In genomic region chr12:99605-100004, GRCh38 we compare ENCODE assay signal across 17 cellular contexts. TPM values are rescaled to one million over a fixed set of nuclear protein-coding genes. Genes with fewer than 3 reads are reported as not detected.
A peak's percentile ranks its signal among the peaks of the same experiment; 100 is the strongest.
DNase-seq lines count a peak whose midpoint lies in the region; ATAC-seq, FAIRE-seq and TF ChIP-seq lines count a peak whose summit lies in the region.
"Had no signal": no experiment of that assay in that cellular context is flagged by ENCODE, and none has a peak within 500 bp of the region (broad histone marks: within the 10 kb centered on the region; RNA-seq: fewer than 3 reads in every experiment).

No MANE protein-coding gene starts in this region.

- H3K27me3 ChIP-seq in bronchial epithelial cell (ENCODE audit: control insufficient read depth, insufficient read depth, low read length) = peaks cover 3% of the 10 kb centered on the region
- H3K27me3 ChIP-seq: thyroid gland had no signal

- no peak overlapping the region for H3K4me2 ChIP-seq in OCI-LY7 (ENCODE audit: low read length)

- no peaks in the 10 kb centered on the region for H3K79me2 ChIP-seq in OCI-LY7 (ENCODE audit: insufficient read depth, low read depth, low read length)

- H3K27ac Mint-ChIP-seq in MCF 10A (ENCODE audit: low read depth, unreplicated experiment) = no peak overlapping the region
- H3K27ac Mint-ChIP-seq: activated naive CD8-positive, alpha-beta T cell treated with anti-CD3 and anti-CD28 coated beads, Interleukin-2, amount 10 ng/mL, durations not matched to agents 7 days and 5 days had no signal

- DNase-seq in T47D (ENCODE audit: low read depth in 1 of 2, low spot score in 1 of 2) = peak; percentile 46 to 62
- no peak for DNase-seq in MCF 10A (ENCODE audit: unreplicated experiment)
- no peak for DNase-seq in bronchial epithelial cell (ENCODE audit: low read depth)
- no peak for DNase-seq in left lobe of liver (ENCODE audit: low spot score)
- DNase-seq in OCI-LY7 (ENCODE audit: low spot score) = no peak
- DNase-seq in G401 (ENCODE audit: low spot score) = no peak
- DNase-seq: activated naive CD8-positive, alpha-beta T cell treated with anti-CD3 and anti-CD28 coated beads, Interleukin-2, amount 10 ng/mL, durations not matched to agents 7 days and 5 days; dermis blood vessel endothelial cell; foreskin melanocyte; left lung; NCI-H1436; Right ventricle myocardium superior had no signal

- no peaks in the 10 kb centered on the region for H3K4me1 Mint-ChIP-seq in MCF 10A (ENCODE audit: insufficient read depth, unreplicated experiment)

- POLR2A ChIA-PET in MCF 10A (lab: Yijun Ruan, JAX) (no interaction called here), OCI-LY7 (lab: Charles Lee) (no interaction called here)

- CTCF ChIA-PET in MCF 10A (lab: Yijun Ruan, JAX) (interaction anchor here (0.5 kb wide), 1 partner anchor 9 kb away, joined by 4 read pairs; no protein-coding TSS in a partner anchor), OCI-LY7 (lab: Charles Lee; ENCODE audit: unreplicated experiment) (no interaction called here)

- BruUV-seq in MCF 10A (replicated peaks; lab: Mats Ljungman, UMichigan) (no TSS peak), OCI-LY7 (replicated peaks; lab: Mats Ljungman, UMichigan) (no TSS peak)

- no peaks in the 10 kb centered on the region for H3K36me3 Mint-ChIP-seq in MCF 10A (ENCODE audit: insufficient read depth, unreplicated experiment)
- H3K36me3 Mint-ChIP-seq: activated naive CD8-positive, alpha-beta T cell treated with anti-CD3 and anti-CD28 coated beads, Interleukin-2, amount 10 ng/mL, durations not matched to agents 7 days and 5 days had no signal

- H2AFZ ChIP-seq in OCI-LY7 (ENCODE audit: low read length) = no peak overlapping the region

- H3K4me3 Mint-ChIP-seq in MCF 10A (ENCODE audit: unreplicated experiment) = no peak overlapping the region
- H3K4me3 Mint-ChIP-seq: activated naive CD8-positive, alpha-beta T cell treated with anti-CD3 and anti-CD28 coated beads, Interleukin-2, amount 10 ng/mL, durations not matched to agents 7 days and 5 days had no signal

- no peaks in the 10 kb centered on the region for H3K9me3 Mint-ChIP-seq in MCF 10A (ENCODE audit: unreplicated experiment)
- H3K9me3 Mint-ChIP-seq: activated naive CD8-positive, alpha-beta T cell treated with anti-CD3 and anti-CD28 coated beads, Interleukin-2, amount 10 ng/mL, durations not matched to agents 7 days and 5 days had no signal

- peaks cover 38% of the 10 kb centered on the region for H3K4me1 ChIP-seq in OCI-LY7 (ENCODE audit: insufficient read depth, low read length, poor library complexity, severe bottlenecking)
- H3K4me1 ChIP-seq: left lung had no signal

- H3K4me3 ChIP-seq in bronchial epithelial cell (ENCODE audit: low read depth, low read length) (no peak overlapping the region), OCI-LY7 (ENCODE audit: low read depth, low read length, poor library complexity, severe bottlenecking) (no peak overlapping the region)
- H3K4me3 ChIP-seq: left lung, thyroid gland had no signal

- H3K27ac ChIP-seq in OCI-LY7 (ENCODE audit: low read depth, low read length, poor library complexity, severe bottlenecking) = no peak overlapping the region
- H3K27ac ChIP-seq: left lung, neutrophil, thyroid gland had no signal

- in situ Hi-C loops in T47D (cut with HindIII; ENCODE audit: low pct_unique_long_range_greater_than_20kb, low sequenced_read_pairs) = no loop called here
- in situ Hi-C loops in G401 (cut with HindIII; ENCODE audit: low sequenced_read_pairs) = no loop called here

- H3K9me2 ChIP-seq in OCI-LY7 (ENCODE audit: insufficient read depth, low read length) = no peaks in the 10 kb centered on the region

- H3K36me3 ChIP-seq in bronchial epithelial cell (ENCODE audit: control insufficient read depth, insufficient read depth, low read length) (no peaks in the 10 kb centered on the region), OCI-LY7 (ENCODE audit: insufficient read depth, low read length) (no peaks in the 10 kb centered on the region)
- H3K36me3 ChIP-seq: left lung, neutrophil, thyroid gland had no signal

- peak; percentile 21 for ATAC-seq in left lobe of liver
- ATAC-seq in GM21723 (IDR thresholded peaks at IDR 0.05; ENCODE audit: unreplicated experiment) = no peak
- ATAC-seq in HG03025 (IDR thresholded peaks at IDR 0.05; ENCODE audit: low FRiP score, unreplicated experiment) = no peak
- ATAC-seq: left lung had no signal

- intact Hi-C loops in MCF 10A (cut with micrococcal nuclease) = no loop called here
- intact Hi-C loops in OCI-LY7 (cut with micrococcal nuclease; ENCODE audit: unreplicated experiment) = no loop called here

- H3K27me3 Mint-ChIP-seq in MCF 10A (ENCODE audit: insufficient read depth, unreplicated experiment) = peaks cover 77% of the 10 kb centered on the region

- H3K9me3 ChIP-seq in OCI-LY7 (ENCODE audit: low read length) = no peaks in the 10 kb centered on the region
- H3K9me3 ChIP-seq: left lung, neutrophil, thyroid gland had no signal

- no peak for TF ChIP-seq CTCF in MCF 10A (IDR thresholded peaks at IDR 0.05; ENCODE audit: unreplicated experiment)
- TF ChIP-seq CTCF in bronchial epithelial cell (IDR thresholded peaks at IDR 0.05; ENCODE audit: insufficient read depth, low read length, severe bottlenecking) = no peak
- no peak for TF ChIP-seq CTCF in OCI-LY7 (conservative IDR thresholded peaks at IDR 0.05; ENCODE audit: low read length)

- H4K20me1 ChIP-seq in OCI-LY7 (ENCODE audit: insufficient read depth, low read length) = no peaks in the 10 kb centered on the region

- FAIRE-seq in bronchial epithelial cell (lab: Jason Lieb, UNC) = peak; percentile 68
- FAIRE-seq: TTC549 had no signal

RNA-seq across cellular contexts. Expression of gene IQSEC3, which starts 33.0 kb away (rescaled TPM):
- total RNA-seq in MCF 10A (2022) (not detected in 2 replicates), bronchial epithelial cell (not detected in 2 replicates), left lobe of liver (0.70 TPM), OCI-LY7 (2022) (not detected in 2 replicates)
- total RNA-seq in OCI-LY7 (2014; rRNA removed; shearing (Covaris generic)) = 0.05 TPM in 1 of 2 replicates, not detected in the other
- not detected in 2 replicates for total RNA-seq in G401 (2014; rRNA removed; shearing (Covaris generic))

Comparison
In these comparisons a context has a peak if more than half of its experiments do, and no peak if none do; other contexts are left out.
1. DNase-seq: peak in T47D (2 of 2); none in MCF 10A (single experiment), bronchial epithelial cell (single experiment), left lobe of liver (single experiment), OCI-LY7 (single experiment) and G401 (single experiment).